8 cellular contexts compared by ENCODE assay signal in genomic region chr2:74454654-74455511, GRCh38. TPM values are rescaled to one million over a fixed set of nuclear protein-coding genes. Genes with fewer than 3 reads are reported as not detected.
DNase-seq lines count a peak whose midpoint lies in the region; ATAC-seq and TF ChIP-seq lines count a peak whose summit lies in the region.

Gene INO80B, plus strand, starts transcription at chr2:74455087. Its CDS starts 30 bp downstream, at chr2:74455117.

- intact Hi-C loops in ovary (cut with DNase I), result no loop called here
- intact Hi-C loops in tibial artery (cut with DNase I; ENCODE audit: low total_unique reads), result loop anchor here (2.0 kb wide), 1 partner anchor 28 kb away; the partner anchor contains the start of genes CCDC142 and TTC31

- peaks cover 29% of the 10 kb centered on the region for H3F3A ChIP-seq in SU-DHL-6 (ENCODE audit: insufficient read depth)

- H3K9me3 ChIP-seq in SU-DHL-6 (ENCODE audit: insufficient read depth, low read length) (no peaks in the 10 kb centered on the region), ovary (no peaks in the 10 kb centered on the region), tibial artery (no peaks in the 10 kb centered on the region)

- H4K20me1 ChIP-seq in SU-DHL-6 (ENCODE audit: low read depth, low read length), result no peaks in the 10 kb centered on the region

- ATAC-seq in HG02678 (IDR thresholded peaks at IDR 0.05; ENCODE audit: unreplicated experiment), result peak; percentile 39
- peak; percentile 31 for ATAC-seq in activated naive CD8-positive, alpha-beta T cell treated with anti-CD3 and anti-CD28 coated beads, Interleukin-2, amount 10 ng/mL, durations not matched to agents 7 days and 5 days (ENCODE audit: low read depth)

- H3K4me1 Mint-ChIP-seq in activated naive CD8-positive, alpha-beta T cell treated with anti-CD3 and anti-CD28 coated beads, Interleukin-2, amount 10 ng/mL, durations not matched to agents 7 days and 5 days, result peaks cover 47% of the 10 kb centered on the region
- peaks cover 19% of the 10 kb centered on the region for H3K4me1 Mint-ChIP-seq in glutamatergic neuron (ENCODE audit: low read depth, unreplicated experiment)

- no peak for TF ChIP-seq EP300 in ovary (IDR thresholded peaks at IDR 0.05)

- no peaks in the 10 kb centered on the region for H3K36me3 ChIP-seq in SU-DHL-6 (ENCODE audit: low read length)
- H3K36me3 ChIP-seq in ovary, result no peaks in the 10 kb centered on the region
- H3K36me3 ChIP-seq in tibial artery, result no peaks in the 10 kb centered on the region

- H3K27ac ChIP-seq in SU-DHL-6 (ENCODE audit: low read depth, low read length) (no peak within 1 kb of the TSS), ovary (no peak within 1 kb of the TSS), tibial artery (peak within 1 kb of the TSS; percentile 80)

- peak within 1 kb of the TSS; percentile 86 for H3K4me2 ChIP-seq in SU-DHL-6 (ENCODE audit: low read depth, low read length, poor library complexity, severe bottlenecking)

- H3K4me3 ChIP-seq in SU-DHL-6 (ENCODE audit: insufficient read depth, low read length, poor library complexity, severe bottlenecking), result peak within 1 kb of the TSS; percentile 80
- H3K4me3 ChIP-seq in ovary, result peak within 1 kb of the TSS; percentile 58
- H3K4me3 ChIP-seq in tibial artery, result peak within 1 kb of the TSS; percentile 71 to 90

- H3K36me3 Mint-ChIP-seq in activated naive CD8-positive, alpha-beta T cell treated with anti-CD3 and anti-CD28 coated beads, Interleukin-2, amount 10 ng/mL, durations not matched to agents 7 days and 5 days, result peaks cover 2% of the 10 kb centered on the region
- H3K36me3 Mint-ChIP-seq in glutamatergic neuron (ENCODE audit: unreplicated experiment), result no peaks in the 10 kb centered on the region

- no peaks in the 10 kb centered on the region for H3K27me3 Mint-ChIP-seq in activated naive CD8-positive, alpha-beta T cell treated with anti-CD3 and anti-CD28 coated beads, Interleukin-2, amount 10 ng/mL, durations not matched to agents 7 days and 5 days
- H3K27me3 Mint-ChIP-seq in glutamatergic neuron (ENCODE audit: unreplicated experiment), result peaks cover 19% of the 10 kb centered on the region

- H3K27me3 ChIP-seq in SU-DHL-6 (ENCODE audit: low read length), result no peaks in the 10 kb centered on the region
- no peaks in the 10 kb centered on the region for H3K27me3 ChIP-seq in ovary
- H3K27me3 ChIP-seq in tibial artery, result no peaks in the 10 kb centered on the region

- no peak for TF ChIP-seq POLR2A in ovary (IDR thresholded peaks at IDR 0.05)

- H3K79me2 ChIP-seq in SU-DHL-6 (ENCODE audit: insufficient read depth, low read length), result 0 out of 2 replicates have a peak, but pooled peaks cover 6% of the 10 kb centered on the region

- POLR2A ChIA-PET in GM10248 (lab: Yijun Ruan, JAX), result interaction anchor here (0.9 to 1.1 kb wide), 3 partner anchors 14 to 49 kb away, joined by 3 to 6 read pairs (median 3); partner anchors contain the start of gene CCDC142
- POLR2A ChIA-PET in activated naive CD8-positive, alpha-beta T cell treated with anti-CD3 and anti-CD28 coated beads, Interleukin-2, amount 10 ng/mL, durations not matched to agents 7 days and 5 days (lab: Charles Lee), result interaction anchor here (1.3 to 6.7 kb wide), 11 partner anchors 10 to 277 kb away, joined by 3 to 58 read pairs (median 5); partner anchors contain the start of genes AUP1, C2orf81, CCDC142 and HTRA2

- peak; percentile 85 for DNase-seq in GM10248 (ENCODE audit: extremely low spot score)
- peak; percentile 95 for DNase-seq in NCI-H128 (lab: John Stamatoyannopoulos, UW; ENCODE audit: unreplicated experiment)
- peak; percentile 96 for DNase-seq in activated naive CD8-positive, alpha-beta T cell treated with anti-CD3 and anti-CD28 coated beads, Interleukin-2, amount 10 ng/mL, durations not matched to agents 7 days and 5 days
- peak; percentile 92 for DNase-seq in glutamatergic neuron
- peak; percentile 92 to 98 (median 96) for DNase-seq in ovary
- DNase-seq in tibial artery, result peak; percentile 94 to 97

- H3K9ac ChIP-seq in SU-DHL-6 (ENCODE audit: low read length), result peak within 1 kb of the TSS; percentile 77

- peak within 1 kb of the TSS; percentile 89 for H2AFZ ChIP-seq in SU-DHL-6 (ENCODE audit: low read depth, low read length, severe bottlenecking)

- CTCF ChIA-PET in GM10248 (lab: Yijun Ruan, JAX), result interaction anchor here (0.7 to 4.5 kb wide), 10 partner anchors 10 to 131 kb away, joined by 3 to 26 read pairs (median 8); partner anchors contain the start of genes CCDC142, MOGS, MRPL53 and TTC31

- TF ChIP-seq CTCF in GM10248 (IDR thresholded peaks at IDR 0.05; ENCODE audit: control extremely low read depth, extremely low read depth, low read depth, missing control alignments) (no peak), SU-DHL-6 (IDR thresholded peaks at IDR 0.05; ENCODE audit: insufficient read depth, low read length, poor library complexity, severe bottlenecking) (no peak), glutamatergic neuron (IDR thresholded peaks at IDR 0.05; ENCODE audit: partially characterized antibody, unreplicated experiment) (no peak), ovary (IDR thresholded peaks at IDR 0.05) (no peak), tibial artery (IDR thresholded peaks at IDR 0.05) (no peak)

- H3K9me3 Mint-ChIP-seq in activated naive CD8-positive, alpha-beta T cell treated with anti-CD3 and anti-CD28 coated beads, Interleukin-2, amount 10 ng/mL, durations not matched to agents 7 days and 5 days, result no peaks in the 10 kb centered on the region
- peaks cover 16% of the 10 kb centered on the region for H3K9me3 Mint-ChIP-seq in glutamatergic neuron (ENCODE audit: unreplicated experiment)

- WGBS in ovary, 3 donors, result 0 to 1% (median 1%) methylated on average over 40 of the region's 40 CpGs

- H3K4me3 Mint-ChIP-seq in activated naive CD8-positive, alpha-beta T cell treated with anti-CD3 and anti-CD28 coated beads, Interleukin-2, amount 10 ng/mL, durations not matched to agents 7 days and 5 days, result peak within 1 kb of the TSS; percentile 99
- H3K4me3 Mint-ChIP-seq in glutamatergic neuron (ENCODE audit: unreplicated experiment), result peak within 1 kb of the TSS; percentile 99

- peaks cover 9% of the 10 kb centered on the region for H3K4me1 ChIP-seq in ovary (ENCODE audit: insufficient read depth)
- H3K4me1 ChIP-seq in tibial artery, result peaks cover 0 to 34% (median 33%) of the 10 kb centered on the region in 4 donors

- H3K27ac Mint-ChIP-seq in activated naive CD8-positive, alpha-beta T cell treated with anti-CD3 and anti-CD28 coated beads, Interleukin-2, amount 10 ng/mL, durations not matched to agents 7 days and 5 days, result peak within 1 kb of the TSS; percentile 95
- peak within 1 kb of the TSS; percentile 79 for H3K27ac Mint-ChIP-seq in glutamatergic neuron (ENCODE audit: unreplicated experiment)

- no peaks in the 10 kb centered on the region for H3K9me2 ChIP-seq in SU-DHL-6 (replicated peaks; ENCODE audit: insufficient read depth, low read length)

RNA-seq across cellular contexts. Expression of gene INO80B, which starts in this region (rescaled TPM):
- total RNA-seq in activated naive CD8-positive, alpha-beta T cell treated with anti-CD3 and anti-CD28 coated beads, Interleukin-2, amount 10 ng/mL, durations not matched to agents 7 days and 5 days, result 10 to 100 TPM; 46.8 to 51.4 TPM
- total RNA-seq in glutamatergic neuron (ENCODE audit: unreplicated experiment) (18.5 TPM), ovary (10 to 100 TPM in 6 of 7 donors, 1 to 10 TPM in 1; 9.4 to 60.9 (median 49.6) TPM)
- 10 to 100 TPM; 45.1 to 48.6 TPM for polyA plus RNA-seq in ovary

Comparison
In these comparisons a context has a peak if more than half of its experiments do, and no peak if none do; other contexts are left out.
1. H3K27ac ChIP-seq: peak in tibial artery (2 of 2); none in SU-DHL-6 (single experiment) and ovary (0 of 2).
2. Peak in every context shown above with its lines, with median percentiles within 50 percentile points of each other: DNase-seq and H3K4me3 ChIP-seq.